1 cellular context compared by ENCODE assay signal in genomic region chr19:55146648-55147218, GRCh38.
A peak's percentile ranks its signal among the peaks of the same experiment; 100 is the strongest.
TF ChIP-seq lines count a peak whose summit lies in the region.

No MANE protein-coding gene starts in this region.

TF ChIP-seq in K562, 482 proteins besides CTCF, POLR2A, EP300 and RAD21 (continues in another document):
- TF ChIP-seq ZNF175 (CRISPR knock-in tag; IDR thresholded peaks at IDR 0.05; ENCODE audit: low read depth) (no peak), ETV1 (tag; conservative IDR thresholded peaks at IDR 0.05; ENCODE audit: low read depth) (peak; percentile 55), ZNF778 (CRISPR knock-in tag; IDR thresholded peaks at IDR 0.05) (no peak), ZNF133 (CRISPR knock-in tag; IDR thresholded peaks at IDR 0.05) (no peak), ZNF354B (CRISPR knock-in tag; IDR thresholded peaks at IDR 0.05) (no peak), ZNF76 (CRISPR knock-in tag; IDR thresholded peaks at IDR 0.05; ENCODE audit: borderline replicate concordance) (no peak), ZBTB2 (IDR thresholded peaks at IDR 0.05) (peak; percentile 63; the same call in 1 of the 2 replicates), LARP7 (IDR thresholded peaks at IDR 0.05) (no peak), HBP1 (CRISPR knock-in tag; IDR thresholded peaks at IDR 0.05) (no peak), JUND (IDR thresholded peaks at IDR 0.05; ENCODE audit: borderline replicate concordance, low read depth, low read length) (peak; percentile 49; the same call in 1 of the 2 replicates), JUND (tag; IDR thresholded peaks at IDR 0.05; ENCODE audit: borderline replicate concordance, low read depth, low read length) (peak; percentile 15; the same call in 1 of the 3 replicates), CBX3 (IDR thresholded peaks at IDR 0.05; ENCODE audit: borderline replicate concordance in 1 of 2, low read length in 2 of 2) (0 out of 3 replicates have a peak, but pooled peaks of 1 of the 2 experiments have one; percentile 31), MEIS2 (IDR thresholded peaks at IDR 0.05; ENCODE audit: partially characterized antibody) (no peak), GTF3C2 (IDR thresholded peaks at IDR 0.05; ENCODE audit: borderline replicate concordance, extremely low read depth, insufficient read length) (no peak), ARID2 (IDR thresholded peaks at IDR 0.05) (no peak), HDGF (IDR thresholded peaks at IDR 0.05) (peak; percentile 73; the same call in 1 of the 2 replicates), FOXM1 (IDR thresholded peaks at IDR 0.05; ENCODE audit: low read depth) (no peak), FOXM1 (CRISPR knock-in tag; IDR thresholded peaks at IDR 0.05; ENCODE audit: low read depth) (0 out of 2 replicates have a peak, but pooled peaks have one; percentile 19), CHD1 (IDR thresholded peaks at IDR 0.05; ENCODE audit: low read length) (no peak), ATF4 (CRISPR knock-in tag; IDR thresholded peaks at IDR 0.05) (no peak), TEAD1 (CRISPR knock-in tag; IDR thresholded peaks at IDR 0.05) (no peak), THAP12 (CRISPR knock-in tag; IDR thresholded peaks at IDR 0.05) (peak; percentile 53; the same call in 1 of the 2 replicates), HLTF (IDR thresholded peaks at IDR 0.05) (no peak), ZNF398 (CRISPR knock-in tag; IDR thresholded peaks at IDR 0.05) (no peak), ETV6 (IDR thresholded peaks at IDR 0.05; ENCODE audit: borderline replicate concordance in 1 of 2, low read depth in 2 of 2, low read length in 1 of 2) (0 out of 4 replicates have a peak, but pooled peaks of 1 of the 2 experiments have one; percentile 33), ETV6 (CRISPR knock-in tag; IDR thresholded peaks at IDR 0.05; ENCODE audit: borderline replicate concordance) (no peak), AFF1 (IDR thresholded peaks at IDR 0.05; ENCODE audit: low read depth in 1 of 2, partially characterized antibody in 2 of 2) (no peak), TAL1 (IDR thresholded peaks at IDR 0.05) (no peak), JUN (IDR thresholded peaks at IDR 0.05; ENCODE audit: borderline replicate concordance, low read depth, low read length) (no peak), JUN (CRISPR knock-in tag; IDR thresholded peaks at IDR 0.05; ENCODE audit: borderline replicate concordance) (no peak), HDAC2 (IDR thresholded peaks at IDR 0.05) (0 out of 2 replicates have a peak, but pooled peaks have one; percentile 34), VEZF1 (CRISPR knock-in tag; IDR thresholded peaks at IDR 0.05) (peak; percentile 85; the same call in 1 of the 2 replicates), NBN (IDR thresholded peaks at IDR 0.05; ENCODE audit: low read depth) (no peak), HMGN3 (IDR thresholded peaks at IDR 0.05; ENCODE audit: borderline replicate concordance, extremely low read depth, insufficient read length, low read depth, low read length) (peak; percentile 29), RBFOX2 (IDR thresholded peaks at IDR 0.05; ENCODE audit: low read depth, low read length) (peak; percentile 76), HMG20A (CRISPR knock-in tag; conservative IDR thresholded peaks at IDR 0.05) (no peak), CHD4 (IDR thresholded peaks at IDR 0.05; ENCODE audit: insufficient read depth, insufficient replicate concordance, low read depth, low read length, poor library complexity, severe bottlenecking) (no peak), ZBTB7A (IDR thresholded peaks at IDR 0.05; ENCODE audit: borderline replicate concordance, control insufficient read depth, low read depth, low read length) (peak; percentile 66; the same call in 1 of the 2 replicates), SIRT6 (IDR thresholded peaks at IDR 0.05; ENCODE audit: low read depth, low read length) (no peak), ZNF217 (CRISPR knock-in tag; IDR thresholded peaks at IDR 0.05) (no peak), ZNF785 (CRISPR knock-in tag; IDR thresholded peaks at IDR 0.05) (no peak), SRF (CRISPR knock-in tag; IDR thresholded peaks at IDR 0.05) (peak in 1 of 2 experiments; percentile 67; a peak in 1 of 4 replicates), ZNF41 (CRISPR knock-in tag; conservative IDR thresholded peaks at IDR 0.05) (no peak), E2F6 (IDR thresholded peaks at IDR 0.05; ENCODE audit: borderline replicate concordance in 1 of 2, extremely low read depth in 1 of 2, insufficient read depth in 1 of 2, insufficient read length in 1 of 2, low read depth in 1 of 2, low read length in 1 of 2, poor library complexity in 1 of 2, severe bottlenecking in 1 of 2) (peak; percentile 5 to 39), CREB5 (CRISPR knock-in tag; IDR thresholded peaks at IDR 0.05) (no peak)
